30 cellular contexts compared by ENCODE assay signal in genomic region chr2:97657986-97658690, GRCh38. TPM values are rescaled to one million over a fixed set of nuclear protein-coding genes. Genes with fewer than 3 reads are reported as not detected.
DNase-seq lines count a peak whose midpoint lies in the region; ATAC-seq and TF ChIP-seq lines count a peak whose summit lies in the region.
"Had no signal": no experiment of that assay in that cellular context is flagged by ENCODE, and none has a peak within 500 bp of the region (broad histone marks: within the 10 kb centered on the region; RNA-seq: fewer than 3 reads in every experiment).

No MANE protein-coding gene starts in this region.

- H3K36me3 ChIP-seq in IMR-90 (ENCODE audit: control insufficient read depth, insufficient read depth, low read length) (peaks cover 45% of the 10 kb centered on the region), mucosa of descending colon (ENCODE audit: low read depth) (no peaks in the 10 kb centered on the region)

- no peak overlapping the region for H3K23ac ChIP-seq in IMR-90 (ENCODE audit: low read depth, low read length)

- no peak overlapping the region for H2AK5ac ChIP-seq in IMR-90 (ENCODE audit: low read depth, low read length)

- DNase-seq in IMR-90 (no peak), GM20000 (ENCODE audit: low spot score) (no peak), mucosa of descending colon (no peak)
- DNase-seq: activated CD4-positive, alpha-beta memory T cell treated with anti-CD3 and anti-CD28 coated beads, Interleukin-2, amount 10 ng/mL, durations not matched to agents 7 days and 5 days; activated CD4-positive, CD25-positive, alpha-beta regulatory T cell treated with anti-CD3 and anti-CD28 coated beads, Interleukin-2, amount 50 U/mL, for 72 hours; activated CD8-positive, alpha-beta memory T cell treated with anti-CD3 and anti-CD28 coated beads, Interleukin-2, amount 50 U/mL, for 4 hours; DMS153; foreskin melanocyte; islet precursor cell; KG1; left ventricle myocardium superior; mesendoderm; MG63; NCI-H1105 treated with DMSO at 0.1 percent for 48 hours; NCI-H187 treated with DMSO at 0.1 percent for 48 hours; NCI-H2171; NCI-H510A; posterior cingulate gyrus; stimulated activated naive CD8-positive, alpha-beta T cell treated with anti-CD3 and anti-CD28 coated beads, Interleukin-15, Interleukin-2, amounts not matched to agents 100 U/mL and 50 U/mL, for 24 hours; testis had no signal

- 95% methylated on average over 20 of the region's 37 CpGs; no CpG with 5 or more reads in 1 of the 2 experiments for WGBS in IMR-90 (ENCODE audit: extremely low coverage in 2 of 2, insufficient read length in 1 of 2), 2 experiments

- no peaks in the 10 kb centered on the region for H3K27me3 Mint-ChIP-seq in dendritic cell treated with granulocyte-macrophage colony-stimulating factor and Interleukin-4, amounts not matched to agents 40 ng/mL and 50 ng/mL, for 4 days
- H3K27me3 Mint-ChIP-seq: activated CD4-positive, alpha-beta memory T cell treated with anti-CD3 and anti-CD28 coated beads, Interleukin-2, amount 10 ng/mL, durations not matched to agents 7 days and 5 days; activated naive CD8-positive, alpha-beta T cell had no signal

- TF ChIP-seq CTCF in IMR-90 (conservative IDR thresholded peaks at IDR 0.05; ENCODE audit: low read depth, low read length), result no peak
- no peak for TF ChIP-seq CTCF in GM20000 (IDR thresholded peaks at IDR 0.05; ENCODE audit: extremely low read depth, missing control alignments)
- no peak for TF ChIP-seq CTCF in mucosa of descending colon (IDR thresholded peaks at IDR 0.05)

- H3K4me1 Mint-ChIP-seq in dendritic cell treated with granulocyte-macrophage colony-stimulating factor and Interleukin-4, amounts not matched to agents 40 ng/mL and 50 ng/mL, for 4 days (ENCODE audit: low read depth), result peaks cover 80% of the 10 kb centered on the region

- H3K27ac Mint-ChIP-seq in dendritic cell treated with granulocyte-macrophage colony-stimulating factor and Interleukin-4, amounts not matched to agents 40 ng/mL and 50 ng/mL, for 4 days, result peak overlapping the region; percentile 30
- H3K27ac Mint-ChIP-seq: activated CD4-positive, alpha-beta memory T cell treated with anti-CD3 and anti-CD28 coated beads, Interleukin-2, amount 10 ng/mL, durations not matched to agents 7 days and 5 days; activated naive CD8-positive, alpha-beta T cell; T-helper 2 cell treated with Interferon-gamma antibody and Interleukin-4, amounts not matched to agents 5 μg/mL and 100 μg/mL, for 36 hours had no signal

- H2BK5ac ChIP-seq in IMR-90 (ENCODE audit: low read depth, low read length, poor library complexity, severe bottlenecking), result no peak overlapping the region

- no peak overlapping the region for H4K91ac ChIP-seq in IMR-90 (ENCODE audit: insufficient read depth, low read depth, low read length)

- H3K9me1 ChIP-seq in IMR-90 (ENCODE audit: insufficient read depth, low read length), result peaks cover 11% of the 10 kb centered on the region

- dilution Hi-C loops in IMR-90 (cut with HindIII; ENCODE audit: low sequenced_read_pairs, unreplicated experiment), result no loop called here

- no peak overlapping the region for H2BK20ac ChIP-seq in IMR-90 (ENCODE audit: low read depth, low read length)

- H4K5ac ChIP-seq in IMR-90 (ENCODE audit: low read depth, low read length), result no peak overlapping the region

- peak overlapping the region; percentile 15 for H2AFZ ChIP-seq in IMR-90 (replicated peaks; ENCODE audit: low read length, poor library complexity)

- H2AK9ac ChIP-seq in IMR-90 (replicated peaks; ENCODE audit: low read depth, low read length, poor library complexity), result no peak overlapping the region

- no peak overlapping the region for H3K4me3 Mint-ChIP-seq in dendritic cell treated with granulocyte-macrophage colony-stimulating factor and Interleukin-4, amounts not matched to agents 40 ng/mL and 50 ng/mL, for 4 days
- H3K4me3 Mint-ChIP-seq: activated CD4-positive, alpha-beta memory T cell treated with anti-CD3 and anti-CD28 coated beads, Interleukin-2, amount 10 ng/mL, durations not matched to agents 7 days and 5 days; activated naive CD8-positive, alpha-beta T cell; T-helper 2 cell treated with Interferon-gamma antibody and Interleukin-4, amounts not matched to agents 5 μg/mL and 100 μg/mL, for 36 hours had no signal

- no peak overlapping the region for H3K14ac ChIP-seq in IMR-90 (replicated peaks; ENCODE audit: low read depth, low read length)

- H3K4ac ChIP-seq in IMR-90 (ENCODE audit: low read depth, low read length), result no peak overlapping the region

- H3K9ac ChIP-seq in IMR-90 (ENCODE audit: low read depth, low read length), result no peak overlapping the region
- H3K9ac ChIP-seq: BLaER1 had no signal

- in situ Hi-C loops in IMR-90 (cut with MboI; ENCODE audit: low sequenced_read_pairs), result loop anchor here (25.0 kb wide), 1 partner anchor 1596 kb away; no protein-coding TSS in a partner anchor

- intact Hi-C loops in IMR-90 (cut with micrococcal nuclease), result no loop called here
- intact Hi-C loops in dendritic cell treated with granulocyte-macrophage colony-stimulating factor and Interleukin-4, amounts not matched to agents 40 ng/mL and 50 ng/mL, for 4 days (cut with micrococcal nuclease), result no loop called here
- intact Hi-C loops in mucosa of descending colon (cut with DNase I, micrococcal nuclease), result no loop called here

- 0 out of 2 replicates have a peak, but pooled peaks cover 8% of the 10 kb centered on the region for H4K20me1 ChIP-seq in IMR-90 (ENCODE audit: insufficient read depth, low read length)

- no peak overlapping the region for H2BK15ac ChIP-seq in IMR-90 (ENCODE audit: low read depth, low read length)

- no TSS peak for BruUV-seq in IMR-90 (replicated peaks; lab: Mats Ljungman, UMichigan)

- H4K8ac ChIP-seq in IMR-90 (ENCODE audit: low read depth in 2 of 2, low read length in 2 of 2), result no peak overlapping the region

- H3K4me1 ChIP-seq in IMR-90 (ENCODE audit: control insufficient read depth, insufficient read depth, low read length) (peaks cover 9% of the 10 kb centered on the region), mucosa of descending colon (ENCODE audit: low read depth) (peaks cover 14% of the 10 kb centered on the region)

- H3K4me3 ChIP-seq in IMR-90 (ENCODE audit: insufficient read depth, low read depth, low read length), result no peak overlapping the region
- H3K4me3 ChIP-seq in mucosa of descending colon, result no peak overlapping the region
- H3K4me3 ChIP-seq: BLaER1, breast epithelium, heart left ventricle, MG63, right atrium auricular region, smooth muscle cell, testis had no signal

- TF ChIP-seq POLR2A in IMR-90 (IDR thresholded peaks at IDR 0.05; ENCODE audit: low read depth, low read length), result no peak

- H3K79me1 ChIP-seq in IMR-90 (ENCODE audit: low read depth in 1 of 2, low read length in 2 of 2), result peaks cover 12 to 48% of the 10 kb centered on the region in 2 experiments; a peak in 3 of 4 replicates

- POLR2A ChIA-PET in IMR-90 (lab: Charles Lee; ENCODE audit: unreplicated experiment), result no interaction called here

- no peak overlapping the region for H3K4me2 ChIP-seq in IMR-90 (ENCODE audit: low read depth, low read length)
- H3K4me2 ChIP-seq: BLaER1, smooth muscle cell had no signal

- CTCF ChIA-PET in IMR-90 (lab: Yijun Ruan, JAX), result no interaction called here

- H2BK120ac ChIP-seq in IMR-90 (ENCODE audit: low read depth, low read length), result no peak overlapping the region

- peaks cover 18% of the 10 kb centered on the region for H3K9me3 Mint-ChIP-seq in dendritic cell treated with granulocyte-macrophage colony-stimulating factor and Interleukin-4, amounts not matched to agents 40 ng/mL and 50 ng/mL, for 4 days
- H3K9me3 Mint-ChIP-seq: activated CD4-positive, alpha-beta memory T cell treated with anti-CD3 and anti-CD28 coated beads, Interleukin-2, amount 10 ng/mL, durations not matched to agents 7 days and 5 days; T-helper 2 cell treated with Interferon-gamma antibody and Interleukin-4, amounts not matched to agents 5 μg/mL and 100 μg/mL, for 36 hours had no signal

- no peak overlapping the region for H3K18ac ChIP-seq in IMR-90 (ENCODE audit: low read depth, low read length)

- no peak for TF ChIP-seq RAD21 in IMR-90 (IDR thresholded peaks at IDR 0.05; ENCODE audit: low read length)

- H3K9me3 ChIP-seq in IMR-90 (ENCODE audit: control insufficient read depth, insufficient read depth, low read length), result peaks cover 15% of the 10 kb centered on the region
- H3K9me3 ChIP-seq in mucosa of descending colon, result no peaks in the 10 kb centered on the region
- H3K9me3 ChIP-seq: neutrophil, testis had no signal

- H3K56ac ChIP-seq in IMR-90 (ENCODE audit: extremely low read depth, insufficient read depth, low read length), result no peak overlapping the region

- H3K36me3 Mint-ChIP-seq in dendritic cell treated with granulocyte-macrophage colony-stimulating factor and Interleukin-4, amounts not matched to agents 40 ng/mL and 50 ng/mL, for 4 days (ENCODE audit: low read depth), result peaks cover 79% of the 10 kb centered on the region

- H3K27ac ChIP-seq in IMR-90 (ENCODE audit: insufficient read depth, low read length), result no peak overlapping the region
- H3K27ac ChIP-seq: BLaER1, breast epithelium, heart left ventricle, neutrophil, right atrium auricular region, testis had no signal

- H3K27me3 ChIP-seq in IMR-90 (ENCODE audit: control insufficient read depth, insufficient read depth, low read length), result no peaks in the 10 kb centered on the region
- H3K27me3 ChIP-seq: BLaER1, breast epithelium, heart left ventricle, MG63, neutrophil, right atrium auricular region, testis had no signal

- ATAC-seq in IMR-90 (ENCODE audit: low read depth), result no peak
- no peak for ATAC-seq in mucosa of descending colon
- ATAC-seq: heart left ventricle; left ventricle myocardium superior; stimulated activated naive CD8-positive, alpha-beta T cell treated with anti-CD3 and anti-CD28 coated beads, Interleukin-15, Interleukin-2, amounts not matched to agents 100 U/mL and 50 U/mL, for 24 hours had no signal

RNA-seq across cellular contexts. Expression of gene ACTR1B, which starts 5.7 kb away (rescaled TPM):
- total RNA-seq in IMR-90 (2012; rRNA removed), result 34.2 and 40.5 TPM in 2 replicates
- polyA plus RNA-seq in IMR-90 (2012; rRNA removed), result 62.4 and 68.8 TPM in 2 replicates
- 32.4 and 65.5 TPM in 2 replicates for polyA plus RNA-seq in IMR-90 (2012; cell fraction: cytosol; rRNA removed)
- polyA plus RNA-seq in IMR-90 (2012; cell fraction: nucleus; rRNA removed; ENCODE audit: low replicate concordance), result 129 and 234 TPM in 2 replicates
- total RNA-seq in mucosa of descending colon, result 10 to 100 TPM; 63.4 to 79.7 (median 78.3) TPM

RNA-seq across cellular contexts. Expression of gene C2orf92, which starts 11.4 kb away (rescaled TPM):
- total RNA-seq in IMR-90 (2012; rRNA removed) (0.90 and 2.2 TPM in 2 replicates), mucosa of descending colon (10 to 100 TPM in 2 of 3 donors, 1 to 10 TPM in 1; 8.7 to 12.5 (median 11.7) TPM)
- 2.0 and 2.5 TPM in 2 replicates for polyA plus RNA-seq in IMR-90 (2012; rRNA removed)
- polyA plus RNA-seq in IMR-90 (2012; cell fraction: cytosol; rRNA removed), result 0.11 TPM in 1 of 2 replicates, not detected in the other
- 7.3 and 40.0 TPM in 2 replicates for polyA plus RNA-seq in IMR-90 (2012; cell fraction: nucleus; rRNA removed; ENCODE audit: low replicate concordance)

RNA-seq across cellular contexts. Expression of gene COX5B, which starts 12.3 kb away (rescaled TPM):
- 140 and 148 TPM in 2 replicates for total RNA-seq in IMR-90 (2012; rRNA removed)
- 272 and 341 TPM in 2 replicates for polyA plus RNA-seq in IMR-90 (2012; rRNA removed)
- 446 and 518 TPM in 2 replicates for polyA plus RNA-seq in IMR-90 (2012; cell fraction: cytosol; rRNA removed)
- polyA plus RNA-seq in IMR-90 (2012; cell fraction: nucleus; rRNA removed; ENCODE audit: low replicate concordance), result 106 and 110 TPM in 2 replicates
- 100 to 1,000 TPM; 410 to 732 (median 521) TPM for total RNA-seq in mucosa of descending colon

RNA-seq across cellular contexts. Expression of gene ZAP70, which starts 55.2 kb away (rescaled TPM):
- under 0.01 TPM in 1 of 2 replicates, not detected in the other for total RNA-seq in IMR-90 (2012; rRNA removed)
- 0.09 TPM in 2 replicates for polyA plus RNA-seq in IMR-90 (2012; rRNA removed)
- 0.05 TPM in 1 of 2 replicates, not detected in the other for polyA plus RNA-seq in IMR-90 (2012; cell fraction: cytosol; rRNA removed)
- 0.76 and 1.7 TPM in 2 replicates for polyA plus RNA-seq in IMR-90 (2012; cell fraction: nucleus; rRNA removed; ENCODE audit: low replicate concordance)
- total RNA-seq in mucosa of descending colon, result 1 to 10 TPM; 3.5 to 7.5 (median 5.4) TPM
- total RNA-seq: H4 had no signal
